In genomic region chr14:24271134-24271833, GRCh38 we compare ENCODE assay signal across 8 cellular contexts. TPM values are rescaled to one million over a fixed set of nuclear protein-coding genes. Genes with fewer than 3 reads are reported as not detected.
A peak's percentile ranks its signal among the peaks of the same experiment; 100 is the strongest.
DNase-seq lines count a peak whose midpoint lies in the region; FAIRE-seq and TF ChIP-seq lines count a peak whose summit lies in the region.

Gene RABGGTA, minus strand, starts transcription at chr14:24271597. Its CDS starts 482 bp downstream, at chr14:24271115.

- peak; percentile 95 for TF ChIP-seq CTCF in neutrophil (IDR thresholded peaks at IDR 0.05)

- H3K9me3 ChIP-seq in HAP-1 (no peaks in the 10 kb centered on the region), MG63 (no peaks in the 10 kb centered on the region), neutrophil (no peaks in the 10 kb centered on the region)

- DNase-seq in GDM1 (lab: John Stamatoyannopoulos, UW) (peak; percentile 81), HAP-1 (ENCODE audit: low spot score in 2 of 2) (peak; percentile 81 to 94), MG63 (peak; percentile 76), SHP77 treated with DMSO at 0.1 percent for 48 hours (lab: John Stamatoyannopoulos, UW) (peak; percentile 83), frontal cortex (ENCODE audit: low spot score in 2 of 2) (peak; percentile 94 to 97), substantia nigra (lab: John Stamatoyannopoulos, UW) (peak in 48 of 49 donors; percentile 11 to 90 (median 68))
- DNase-seq in activated gamma-delta T cell treated with anti-CD3 and anti-CD28 coated beads, Interleukin-2, amount 50 U/mL, for 16 hours (ENCODE audit: low read depth) = peak; percentile 82

- FAIRE-seq in frontal cortex (lab: Jason Lieb, UNC) = no peak

- H3K4me3 ChIP-seq in HAP-1 (peak within 1 kb of the TSS; percentile 75), MG63 (peak within 1 kb of the TSS; percentile 90), neutrophil (ENCODE audit: low read depth in 1 of 2, low read length in 1 of 2) (peak within 1 kb of the TSS; percentile 83 to 90)

- in situ Hi-C loops in HAP-1 (cut with MboI; ENCODE audit: low sequenced_read_pairs) = no loop called here

- peak within 1 kb of the TSS; percentile 95 for H3K27ac ChIP-seq in neutrophil
- peak within 1 kb of the TSS; percentile 91 for H3K27ac ChIP-seq in substantia nigra (ENCODE audit: low read depth, low read length, poor library complexity, severe bottlenecking)

- H3K4me1 ChIP-seq in HAP-1 = peaks cover 7% of the 10 kb centered on the region
- peaks cover 49 to 50% of the 10 kb centered on the region in 2 experiments for H3K4me1 ChIP-seq in neutrophil (ENCODE audit: control insufficient read depth in 1 of 2, insufficient read depth in 1 of 2, low read depth in 1 of 2, low read length in 1 of 2)

- H3K27me3 ChIP-seq in HAP-1 (ENCODE audit: low read depth) (no peaks in the 10 kb centered on the region), MG63 (no peaks in the 10 kb centered on the region), neutrophil (no peaks in the 10 kb centered on the region)

- no peaks in the 10 kb centered on the region for H3K36me3 ChIP-seq in HAP-1 (replicated peaks)
- H3K36me3 ChIP-seq in MG63 = no peaks in the 10 kb centered on the region
- H3K36me3 ChIP-seq in neutrophil = peaks cover 32% of the 10 kb centered on the region

RNA-seq across cellular contexts. Expression of gene RABGGTA, which starts in this region (rescaled TPM):
- total RNA-seq in MG63 (2014; rRNA removed; shearing (Covaris generic); ENCODE audit: low replicate concordance) = 1.7 and 2.6 TPM in 2 replicates
- 25.7 TPM for total RNA-seq in frontal cortex

Comparison
In these comparisons a context has a peak if more than half of its experiments do, and no peak if none do; other contexts are left out.
1. Peak in every context shown above with its lines: DNase-seq, H3K4me3 ChIP-seq and H3K27ac ChIP-seq.